23 cellular contexts compared by ENCODE assay signal in genomic region chr2:176589956-176590509, GRCh38.
"Had no signal": no experiment of that assay in that cellular context is flagged by ENCODE, and none has a peak within 500 bp of the region (broad histone marks: within the 10 kb centered on the region; RNA-seq: fewer than 3 reads in every experiment).

No MANE protein-coding gene starts in this region.

- FAIRE-seq: colon, kidney had no signal

- H3K27me3 ChIP-seq: foreskin keratinocyte had no signal

- H3K9me3 Mint-ChIP-seq: activated B cell treated with CpG ODN at 0.5 μM for 24 hours; activated CD4-positive, alpha-beta memory T cell treated with anti-CD3 and anti-CD28 coated beads, Interleukin-2, amount 10 ng/mL, durations not matched to agents 7 days and 5 days; activated naive CD8-positive, alpha-beta T cell treated with anti-CD3 and anti-CD28 coated beads for 36 hours; neural crest cell had no signal

- H3K4me3 ChIP-seq: dorsolateral prefrontal cortex, left lung, prostate gland, skin epidermis had no signal

- H3K4me1 ChIP-seq: foreskin keratinocyte, left lung, prostate gland had no signal

- H3K4me1 Mint-ChIP-seq: activated B cell treated with CpG ODN at 0.5 μM for 24 hours; activated CD4-positive, alpha-beta memory T cell treated with anti-CD3 and anti-CD28 coated beads, Interleukin-2, amount 10 ng/mL, durations not matched to agents 7 days and 5 days; activated CD8-positive, alpha-beta memory T cell treated with anti-CD3 and anti-CD28 coated beads, Interleukin-2, amount 10 ng/mL, durations not matched to agents 7 days and 5 days; activated naive CD8-positive, alpha-beta T cell treated with anti-CD3 and anti-CD28 coated beads for 36 hours had no signal

- ATAC-seq: activated CD8-positive, alpha-beta memory T cell treated with anti-CD3 and anti-CD28 coated beads, Interleukin-2, amount 10 ng/mL, durations not matched to agents 7 days and 5 days; foreskin keratinocyte; left lung; right cardiac atrium; stimulated activated naive CD8-positive, alpha-beta T cell treated with anti-CD3 and anti-CD28 coated beads, Interleukin-15, Interleukin-2, amounts not matched to agents 100 U/mL and 50 U/mL, for 24 hours had no signal

- H3K36me3 ChIP-seq: left lung, prostate gland had no signal

- H3K4me3 Mint-ChIP-seq: activated B cell treated with CpG ODN at 0.5 μM for 24 hours; activated CD4-positive, alpha-beta memory T cell treated with anti-CD3 and anti-CD28 coated beads, Interleukin-2, amount 10 ng/mL, durations not matched to agents 7 days and 5 days; activated CD8-positive, alpha-beta memory T cell treated with anti-CD3 and anti-CD28 coated beads, Interleukin-2, amount 10 ng/mL, durations not matched to agents 7 days and 5 days; activated naive CD8-positive, alpha-beta T cell treated with anti-CD3 and anti-CD28 coated beads for 36 hours; neural crest cell had no signal

- H3K27ac Mint-ChIP-seq: activated B cell treated with CpG ODN at 0.5 μM for 24 hours; activated CD4-positive, alpha-beta memory T cell treated with anti-CD3 and anti-CD28 coated beads, Interleukin-2, amount 10 ng/mL, durations not matched to agents 7 days and 5 days; activated CD8-positive, alpha-beta memory T cell treated with anti-CD3 and anti-CD28 coated beads, Interleukin-2, amount 10 ng/mL, durations not matched to agents 7 days and 5 days; activated naive CD8-positive, alpha-beta T cell treated with anti-CD3 and anti-CD28 coated beads for 36 hours had no signal

- H3K9me3 ChIP-seq: left lung, prostate gland had no signal

- H3K27ac ChIP-seq: dorsolateral prefrontal cortex, foreskin keratinocyte, left lung, prostate gland, skin epidermis had no signal

- H3K36me3 Mint-ChIP-seq: activated CD8-positive, alpha-beta memory T cell treated with anti-CD3 and anti-CD28 coated beads, Interleukin-2, amount 10 ng/mL, durations not matched to agents 7 days and 5 days; activated naive CD8-positive, alpha-beta T cell treated with anti-CD3 and anti-CD28 coated beads for 36 hours had no signal

- DNase-seq: activated B cell treated with CpG ODN at 0.5 μM for 24 hours; activated CD4-positive, alpha-beta memory T cell treated with anti-CD3 and anti-CD28 coated beads, Interleukin-2, amount 10 ng/mL, durations not matched to agents 7 days and 5 days; activated CD4-positive, alpha-beta T cell treated with anti-CD3 and anti-CD28 coated beads for 4 hours; activated CD8-positive, alpha-beta memory T cell treated with anti-CD3 and anti-CD28 coated beads, Interleukin-2, amount 10 ng/mL, durations not matched to agents 7 days and 5 days; activated naive CD8-positive, alpha-beta T cell treated with anti-CD3 and anti-CD28 coated beads for 36 hours; amygdala; caudate nucleus; dorsolateral prefrontal cortex; foreskin keratinocyte; glutamatergic neuron; hypothalamus; kidney; left lung; mammary epithelial cell; midbrain; right cardiac atrium; stimulated activated naive CD8-positive, alpha-beta T cell treated with anti-CD3 and anti-CD28 coated beads, Interleukin-15, Interleukin-2, amounts not matched to agents 100 U/mL and 50 U/mL, for 24 hours; T-helper 9 cell; trophoblast cell had no signal
